26 cellular contexts compared by ENCODE assay signal in genomic region chr7:150927157-150927953, GRCh38. TPM values are rescaled to one million over a fixed set of nuclear protein-coding genes. Genes with fewer than 3 reads are reported as not detected.
DNase-seq lines count a peak whose midpoint lies in the region; ATAC-seq, FAIRE-seq and TF ChIP-seq lines count a peak whose summit lies in the region.
"Had no signal": no experiment of that assay in that cellular context is flagged by ENCODE, and none has a peak within 500 bp of the region (broad histone marks: within the 10 kb centered on the region; RNA-seq: fewer than 3 reads in every experiment).

No MANE protein-coding gene starts in this region.

- intact Hi-C loops in pancreas (cut with DNase I) (no loop called here), heart right ventricle (cut with DNase I) (no loop called here)

- no peak overlapping the region for H3K4ac ChIP-seq in H1 (replicated peaks; ENCODE audit: insufficient read length, low read depth, low read length)

- H2BK120ac ChIP-seq in H1 (replicated peaks; ENCODE audit: low read depth, low read length), result no peak overlapping the region

- no peak overlapping the region for H3K14ac ChIP-seq in H1 (ENCODE audit: insufficient read length)

- no peak overlapping the region for H2AFZ ChIP-seq in H1 (ENCODE audit: low read length)

- no peaks in the 10 kb centered on the region for H3K27me3 ChIP-seq in H1 (replicated peaks in 1 of 4; ENCODE audit: control insufficient read depth in 3 of 4, extremely low read depth in 1 of 4, insufficient read depth in 3 of 4, low read length in 3 of 4)
- H3K27me3 ChIP-seq in pancreas, result no peaks in the 10 kb centered on the region
- H3K27me3 ChIP-seq in heart right ventricle, result peaks cover 0 to 9% (median 3%) of the 10 kb centered on the region in 7 donors
- H3K27me3 ChIP-seq: stomach, vagina had no signal

- peak in 2 of 3 experiments; percentile 5 to 12; a peak in 2 of 4 replicates for TF ChIP-seq CTCF in H1 (IDR thresholded peaks at IDR 0.05; ENCODE audit: control extremely low read depth in 1 of 3, insufficient read depth in 1 of 3, low read depth in 1 of 3, low read length in 3 of 3)
- no peak for TF ChIP-seq CTCF in pancreas (IDR thresholded peaks at IDR 0.05)
- TF ChIP-seq CTCF in heart right ventricle (IDR thresholded peaks at IDR 0.05), result no peak

- H2BK15ac ChIP-seq in H1 (ENCODE audit: low read length), result no peak overlapping the region

- H3K79me2 ChIP-seq in H1 (ENCODE audit: control insufficient read depth in 1 of 2, insufficient read depth in 2 of 2, low read length in 2 of 2), result no peaks in the 10 kb centered on the region

- no peak overlapping the region for H4K91ac ChIP-seq in H1 (replicated peaks; ENCODE audit: insufficient read length, low read length)

- no peak for TF ChIP-seq EP300 in H1 (IDR thresholded peaks at IDR 0.05; ENCODE audit: borderline replicate concordance in 1 of 2, low read depth in 2 of 2, low read length in 2 of 2)

- no peaks in the 10 kb centered on the region for H3K79me1 ChIP-seq in H1 (ENCODE audit: low read depth, low read length)

- TF ChIP-seq RAD21 in H1 (IDR thresholded peaks at IDR 0.05 in 1 of 2, conservative IDR thresholded peaks at IDR 0.05 in 1 of 2; ENCODE audit: low read depth in 2 of 2, low read length in 2 of 2), result peak in 1 of 2 experiments; percentile 17; a peak in 1 of 4 replicates

- H3K27ac ChIP-seq in H1 (ENCODE audit: low read depth, low read length), result no peak overlapping the region
- H3K27ac ChIP-seq in pancreas, result no peak overlapping the region
- no peak overlapping the region for H3K27ac ChIP-seq in heart right ventricle
- H3K27ac ChIP-seq: stomach, vagina had no signal

- H4K8ac ChIP-seq in H1 (ENCODE audit: extremely low read depth, insufficient read depth, low read length), result no peak overlapping the region

- H3K56ac ChIP-seq in H1 (replicated peaks; ENCODE audit: insufficient read length, low read depth, low read length), result no peak overlapping the region

- H3K4me2 ChIP-seq in H1 (ENCODE audit: insufficient read depth in 1 of 2, low read depth in 2 of 2, low read length in 2 of 2), result no peak overlapping the region
- H3K4me2 ChIP-seq: SK-N-SH had no signal

- H2BK20ac ChIP-seq in H1 (ENCODE audit: low read length), result no peak overlapping the region

- H3K36me3 ChIP-seq in H1 (ENCODE audit: control insufficient read depth in 2 of 4, insufficient read depth in 4 of 4, low read length in 3 of 4) (no peaks in the 10 kb centered on the region), pancreas (no peaks in the 10 kb centered on the region), heart right ventricle (no peaks in the 10 kb centered on the region)
- H3K36me3 ChIP-seq: stomach, vagina had no signal

- H3K4me1 ChIP-seq in H1 (replicated peaks in 1 of 4; ENCODE audit: control insufficient read depth in 3 of 4, insufficient read depth in 4 of 4, low read length in 3 of 4) (no peaks in the 10 kb centered on the region), pancreas (no peaks in the 10 kb centered on the region), heart right ventricle (no peaks in the 10 kb centered on the region)
- H3K4me1 ChIP-seq: stomach, vagina had no signal

- no peak overlapping the region for H2AK5ac ChIP-seq in H1 (ENCODE audit: low read depth, low read length)

- peaks cover 1% of the 10 kb centered on the region; the same call in 1 of the 2 replicates for H3K23me2 ChIP-seq in H1 (ENCODE audit: low read depth, low read length)

- H4K5ac ChIP-seq in H1 (ENCODE audit: insufficient read length, low read depth, low read length), result no peak overlapping the region

- no peak overlapping the region for H2BK12ac ChIP-seq in H1 (ENCODE audit: low read depth, low read length)

- H3K9ac ChIP-seq in H1 (replicated peaks in 1 of 4; ENCODE audit: extremely low read depth in 1 of 4, low read depth in 3 of 4, low read length in 3 of 4), result no peak overlapping the region
- H3K9ac ChIP-seq: SK-N-SH had no signal

- H3K18ac ChIP-seq in H1 (ENCODE audit: extremely low read depth, low read length), result no peak overlapping the region

- TF ChIP-seq POLR2A in H1 (IDR thresholded peaks at IDR 0.05; ENCODE audit: control extremely low read depth in 1 of 2, low read depth in 2 of 2, low read length in 2 of 2), result no peak

- CTCF ChIA-PET in H1 (lab: Charles Lee; ENCODE audit: partially characterized antibody), result no interaction called here

- no peak for ATAC-seq in pancreas
- ATAC-seq in heart right ventricle, result no peak
- ATAC-seq: left lobe of liver, right cardiac atrium, Right ventricle myocardium inferior had no signal

- DNase-seq in D341Med (ENCODE audit: low spot score) (peak; percentile 14), MV-4-11 (lab: John Stamatoyannopoulos, UW) (peak; percentile 8), H1 (ENCODE audit: low read depth in 1 of 2, low spot score in 2 of 2) (no peak), pancreas (no peak), NCI-H2029 (lab: John Stamatoyannopoulos, UW) (no peak), GDM1 (lab: John Stamatoyannopoulos, UW) (no peak), heart right ventricle (no peak)
- DNase-seq in activated effector memory CD4-positive, alpha-beta T cell treated with anti-CD3 and anti-CD28 coated beads, Interleukin-2, amount 50 U/mL, for 16 hours, result no peak
- DNase-seq: ACHN; activated CD4-positive, alpha-beta T cell treated with anti-CD3 and anti-CD28 coated beads, Interleukin-2, amount 50 U/mL, for 4 hours; activated naive CD4-positive, alpha-beta T cell treated with anti-CD3 and anti-CD28 coated beads, Interleukin-2, amount 50 U/mL, for 16 hours; amygdala; CD8-positive, alpha-beta memory T cell; NCI-H1092 treated with DMSO at 0.1 percent for 48 hours; NCI-H1694 treated with DMSO at 0.1 percent for 48 hours; right cardiac atrium; SK-N-SH; stimulated activated CD4-positive, alpha-beta T cell treated with anti-CD3 and anti-CD28 coated beads, Interleukin-12 subunit alpha, Interleukin-12 subunit beta, amount 100 ng/mL, for 4 hours; stimulated activated CD4-positive, alpha-beta T cell treated with anti-CD3 and anti-CD28 coated beads, Interleukin-2, amount 100 ng/mL, for 48 hours; stomach had no signal

- H3K9me3 ChIP-seq in H1 (ENCODE audit: insufficient read depth in 2 of 2, low read depth in 1 of 2, low read length in 1 of 2) (no peaks in the 10 kb centered on the region), pancreas (no peaks in the 10 kb centered on the region), heart right ventricle (no peaks in the 10 kb centered on the region)
- H3K9me3 ChIP-seq: SK-N-SH, stomach, vagina had no signal

- POLR2A ChIA-PET in H1 (lab: Charles Lee; ENCODE audit: partially characterized antibody), result no interaction called here

- H4K20me1 ChIP-seq in H1 (replicated peaks in 1 of 2; ENCODE audit: control insufficient read depth in 1 of 2, insufficient read depth in 2 of 2, low read length in 2 of 2), result no peaks in the 10 kb centered on the region

- H2BK5ac ChIP-seq in H1 (ENCODE audit: low read depth, low read length), result no peak overlapping the region

- 72% methylated on average over 6 of the region's 6 CpGs; no CpG with 5 or more reads in 1 of the 2 experiments for WGBS in H1 (ENCODE audit: extremely low coverage in 1 of 2, insufficient coverage in 1 of 2, insufficient read length in 1 of 2, insufficient replicate concordance in 2 of 2, low coverage in 1 of 2, low lambda C conversion rate in 2 of 2, missing lambda C conversion rate in 1 of 2), 2 experiments
- WGBS in pancreas, 2 donors, result 58 to 65% methylated on average over 6 of the region's 6 CpGs
- WGBS in heart right ventricle, 2 donors, result 65 to 73% methylated on average over 6 of the region's 6 CpGs

- H3K23ac ChIP-seq in H1 (ENCODE audit: insufficient read length), result no peak overlapping the region

- FAIRE-seq in H1 (lab: Jason Lieb, UNC) (no peak), pancreas (lab: Jason Lieb, UNC) (peak; percentile 82)
- FAIRE-seq: bronchial epithelial cell, GM12891, TTC549 had no signal

- H3K4me3 ChIP-seq in H1 (ENCODE audit: extremely low read depth in 1 of 4, insufficient read depth in 2 of 4, low read depth in 3 of 4, low read length in 4 of 4) (no peak overlapping the region), pancreas (no peak overlapping the region), heart right ventricle (no peak overlapping the region)
- H3K4me3 ChIP-seq: stomach, vagina had no signal

TF ChIP-seq in H1, 55 proteins besides CTCF, POLR2A, EP300 and RAD21:
- TF ChIP-seq SAP30 (IDR thresholded peaks at IDR 0.05; ENCODE audit: insufficient read depth, insufficient replicate concordance, low read length) (no peak), SP2 (IDR thresholded peaks at IDR 0.05; ENCODE audit: low read length) (no peak), CHD1 (IDR thresholded peaks at IDR 0.05; ENCODE audit: low read depth, low read length) (no peak), PHF8 (conservative IDR thresholded peaks at IDR 0.05; ENCODE audit: low read depth, low read length) (no peak), RNF2 (IDR thresholded peaks at IDR 0.05; ENCODE audit: borderline replicate concordance, low read depth, low read length, missing control alignments, poor library complexity, severe bottlenecking) (no peak), YY1 (IDR thresholded peaks at IDR 0.05; ENCODE audit: low read depth, low read length) (no peak), RBBP5 (IDR thresholded peaks at IDR 0.05; ENCODE audit: borderline replicate concordance, low read depth, low read length) (no peak), SIX5 (IDR thresholded peaks at IDR 0.05; ENCODE audit: low read depth, low read length) (no peak), CHD2 (IDR thresholded peaks at IDR 0.05; ENCODE audit: low read length) (no peak), CEBPB (IDR thresholded peaks at IDR 0.05; ENCODE audit: low read depth, low read length) (no peak), MAFK (IDR thresholded peaks at IDR 0.05; ENCODE audit: low read depth, low read length) (no peak), SP1 (IDR thresholded peaks at IDR 0.05; ENCODE audit: low read depth, low read length) (no peak)

RNA-seq across cellular contexts. Expression of gene KCNH2, which starts 50.8 kb away (rescaled TPM):
- 7.7 and 8.0 TPM in 2 replicates for total RNA-seq in H1 (2021; fragmentation: NEBNext Ultra II Directional; extraction: Animal tissue kit (Norgen Biotek cat#: 25700))
- 15.0 and 20.5 TPM in 2 replicates for polyA plus RNA-seq in H1 (2011; rRNA removed)
- polyA plus RNA-seq in H1 (2011; cell fraction: cytosol; rRNA removed), result 13.4 TPM
- polyA plus RNA-seq in H1 (2011; cell fraction: nucleus; rRNA removed), result 23.6 TPM
- 5.5 to 12.1 TPM (median 10.4 TPM) in 4 replicates for polyA plus RNA-seq in H1 (2012, experiment 1 of 2)
- polyA plus RNA-seq in H1 (2012, experiment 2 of 2), result 7.6 TPM
- polyA plus RNA-seq in H1 (2013, experiment 1 of 2), result 7.6 TPM
- 7.2 TPM for polyA plus RNA-seq in H1 (2013, experiment 2 of 2)
- polyA minus RNA-seq in H1 (2011; rRNA and poly(A)+ RNA removed), result 8.9 and 10.2 TPM in 2 replicates
- polyA minus RNA-seq in H1 (2011; cell fraction: cytosol; rRNA and poly(A)+ RNA removed), result 9.5 TPM
- 7.0 TPM for polyA minus RNA-seq in H1 (2011; cell fraction: nucleus; rRNA and poly(A)+ RNA removed)
- total RNA-seq in pancreas, result 1 to 10 TPM; 1.4 to 4.4 (median 3.0) TPM
- 10 to 100 TPM in 1 of 2 donors, 1 to 10 TPM in 1; 7.4 to 27.9 TPM for polyA plus RNA-seq in pancreas
- total RNA-seq in heart right ventricle, result 100 to 1,000 TPM in 1 of 10 donors, 10 to 100 TPM in 9; 63.2 to 126 (median 78.4) TPM
- 10 to 100 TPM; 50.2 to 99.9 TPM for polyA plus RNA-seq in heart right ventricle

Comparison
In these comparisons a context has a peak if more than half of its experiments do, and no peak if none do; other contexts are left out.
1. DNase-seq: peak in D341Med (single experiment) and MV-4-11 (single experiment); none in H1 (0 of 2), pancreas (0 of 6), NCI-H2029 (single experiment), GDM1 (single experiment), activated effector memory CD4-positive, alpha-beta T cell treated with anti-CD3 and anti-CD28 coated beads, Interleukin-2, amount 50 U/mL, for 16 hours (single experiment) and heart right ventricle (0 of 2).
2. CTCF ChIP-seq: peak in H1 (2 of 3); none in pancreas (0 of 4) and heart right ventricle (0 of 9).